In genomic region chr5:96919754-96920197, GRCh38 we compare ENCODE assay signal across 9 cellular contexts. TPM values are rescaled to one million over a fixed set of nuclear protein-coding genes. Genes with fewer than 3 reads are reported as not detected.
DNase-seq lines count a peak whose midpoint lies in the region; ATAC-seq and TF ChIP-seq lines count a peak whose summit lies in the region.
"Had no signal": no experiment of that assay in that cellular context is flagged by ENCODE, and none has a peak within 500 bp of the region (broad histone marks: within the 10 kb centered on the region; RNA-seq: fewer than 3 reads in every experiment).

No MANE protein-coding gene starts in this region.

- H3K4me1 Mint-ChIP-seq in immature natural killer cell (peaks cover 18 to 44% of the 10 kb centered on the region in 2 donors), Calu3 (ENCODE audit: low read depth, unreplicated experiment) (no peaks in the 10 kb centered on the region)

- DNase-seq in activated CD4-positive, CD25-positive, alpha-beta regulatory T cell treated with anti-CD3 and anti-CD28 coated beads, Interleukin-2, amount 50 U/mL, for 72 hours: no peak
- DNase-seq in immature natural killer cell: peak; percentile 26 to 38 (median 32)
- DNase-seq in uterus: no peak
- no peak for DNase-seq in Calu3
- DNase-seq in effector CD8-positive, alpha-beta T cell (lab: John Stamatoyannopoulos, UW): no peak
- DNase-seq: NCI-H226 had no signal

- H3K27me3 Mint-ChIP-seq in immature natural killer cell (ENCODE audit: low read depth in 3 of 3) (peaks cover 0 to 1% (median 0%) of the 10 kb centered on the region in 3 donors), Calu3 (ENCODE audit: unreplicated experiment) (no peaks in the 10 kb centered on the region)

- H3K9me3 Mint-ChIP-seq in immature natural killer cell: peaks cover 0 to 2% (median 0%) of the 10 kb centered on the region in 6 donors
- no peaks in the 10 kb centered on the region for H3K9me3 Mint-ChIP-seq in Calu3 (ENCODE audit: low read depth, unreplicated experiment)

- intact Hi-C loops in uterus (cut with DNase I; ENCODE audit: low total_unique reads) (no loop called here), Calu3 (cut with micrococcal nuclease; ENCODE audit: unreplicated experiment) (no loop called here)

- peak; percentile 90 to 95 for ATAC-seq in activated CD4-positive, CD25-positive, alpha-beta regulatory T cell treated with anti-CD3 and anti-CD28 coated beads, Interleukin-2, amount 50 U/mL, for 24 hours
- ATAC-seq in GM21381 (IDR thresholded peaks at IDR 0.05; ENCODE audit: unreplicated experiment) (peak; percentile 57), HG03103 (IDR thresholded peaks at IDR 0.05; ENCODE audit: low read depth, unreplicated experiment) (peak; percentile 47)

- H3K4me1 ChIP-seq in uterus: no peaks in the 10 kb centered on the region

- H3K27ac Mint-ChIP-seq in immature natural killer cell (peak overlapping the region in 3 of 6 donors; percentile 16 to 64 (median 55)), Calu3 (ENCODE audit: unreplicated experiment) (no peak overlapping the region)

- no TSS peak for BruUV-seq in Calu3 (replicated peaks; lab: Mats Ljungman, UMichigan)

- H3K27ac ChIP-seq in uterus: no peak overlapping the region

- no peak overlapping the region for H3K4me3 ChIP-seq in uterus

- no peaks in the 10 kb centered on the region for H3K36me3 ChIP-seq in uterus

- H3K9me3 ChIP-seq in uterus: no peaks in the 10 kb centered on the region

- TF ChIP-seq CTCF in uterus (IDR thresholded peaks at IDR 0.05): no peak
- no peak for TF ChIP-seq CTCF in Calu3 (IDR thresholded peaks at IDR 0.05; ENCODE audit: unreplicated experiment)

- H3K4me3 Mint-ChIP-seq in immature natural killer cell (peak overlapping the region in 1 of 5 donors; percentile 24), Calu3 (ENCODE audit: low read depth, unreplicated experiment) (no peak overlapping the region)

- peaks cover 10 to 42% (median 37%) of the 10 kb centered on the region in 3 donors for H3K36me3 Mint-ChIP-seq in immature natural killer cell
- no peaks in the 10 kb centered on the region for H3K36me3 Mint-ChIP-seq in Calu3 (ENCODE audit: insufficient read depth, unreplicated experiment)

- no peaks in the 10 kb centered on the region for H3K27me3 ChIP-seq in uterus

- CTCF ChIA-PET in Calu3 (lab: Charles Lee): interaction anchor here (0.6 kb wide), 1 partner anchor 1357 kb away, joined by 3 read pairs; no protein-coding TSS in a partner anchor

- no peak for TF ChIP-seq POLR2A in uterus (IDR thresholded peaks at IDR 0.05)

RNA-seq across cellular contexts. Expression of gene LNPEP, which starts 16.1 kb away (rescaled TPM):
- 10 to 100 TPM; 33.2 to 80.4 (median 39.9) TPM for polyA plus RNA-seq in immature natural killer cell
- total RNA-seq in uterus (10 to 100 TPM; 32.5 to 93.9 (median 51.1) TPM), Calu3 (2022) (76.0 and 85.5 TPM in 2 replicates)

RNA-seq across cellular contexts. Expression of gene ERAP2, which starts 43.5 kb away (rescaled TPM):
- 100 to 1,000 TPM in 1 of 3 donors, 1 to 10 TPM in 2; 3.9 to 129 (median 8.1) TPM for polyA plus RNA-seq in immature natural killer cell
- total RNA-seq in uterus (10 to 100 TPM in 3 of 4 donors, 1 to 10 TPM in 1; 9.5 to 29.2 (median 17.1) TPM), Calu3 (2022) (67.7 TPM in 2 replicates)

Comparison
In these comparisons a context has a peak if more than half of its experiments do, and no peak if none do; other contexts are left out.
1. DNase-seq: peak in immature natural killer cell (3 of 3); none in activated CD4-positive, CD25-positive, alpha-beta regulatory T cell treated with anti-CD3 and anti-CD28 coated beads, Interleukin-2, amount 50 U/mL, for 72 hours (single experiment), uterus (0 of 2), Calu3 (single experiment) and effector CD8-positive, alpha-beta T cell (single experiment).
2. Peak in every context shown above with its lines, with median percentiles within 50 percentile points of each other: ATAC-seq.